18 cellular contexts compared by ENCODE assay signal in genomic region chr3:41317718-41318117, GRCh38.
DNase-seq lines count a peak whose midpoint lies in the region; ATAC-seq and TF ChIP-seq lines count a peak whose summit lies in the region.
"Had no signal": no experiment of that assay in that cellular context is flagged by ENCODE, and none has a peak within 500 bp of the region (broad histone marks: within the 10 kb centered on the region; RNA-seq: fewer than 3 reads in every experiment).

No MANE protein-coding gene starts in this region.

- no peak for ATAC-seq in GM18907 (IDR thresholded peaks at IDR 0.05; ENCODE audit: unreplicated experiment)
- ATAC-seq in body of pancreas = no peak
- ATAC-seq in left ventricle myocardium superior = no peak
- ATAC-seq: left lung; Right ventricle myocardium inferior; stimulated activated naive B cell treated with anti-CD40 and anti-IgM and Interleukin-4, amounts not matched to agents 10 μg/mL and 1 μg/mL and 100 μg/mL, for 72 hours had no signal

- peak overlapping the region; percentile 6 for H3K9ac ChIP-seq in skeletal muscle satellite cell (ENCODE audit: low read depth, low read length)

- H3K9me3 ChIP-seq in skeletal muscle satellite cell (replicated peaks; ENCODE audit: low read length) (no peaks in the 10 kb centered on the region), body of pancreas (no peaks in the 10 kb centered on the region)
- H3K9me3 ChIP-seq: ascending aorta, left lung, sigmoid colon had no signal

- no peak for TF ChIP-seq POLR2A in body of pancreas (IDR thresholded peaks at IDR 0.05)

- H3K27me3 ChIP-seq in skeletal muscle satellite cell (ENCODE audit: control insufficient read depth, insufficient read depth, low read length) (no peaks in the 10 kb centered on the region), body of pancreas (no peaks in the 10 kb centered on the region)
- H3K27me3 ChIP-seq: ascending aorta, left lung, sigmoid colon had no signal

- WGBS in body of pancreas, 2 donors = 42 to 56% methylated on average over 1 of the region's 1 CpG

- DNase-seq in GM03348 (ENCODE audit: low spot score) (peak; percentile 65), RPMI7951 (ENCODE audit: low read depth) (peak; percentile 82), fibroblast of peridontal ligament (ENCODE audit: extremely low read depth) (peak; percentile 28), T-helper 1 cell (no peak), body of pancreas (no peak), left ventricle myocardium superior (no peak)
- DNase-seq: activated CD4-positive, alpha-beta T cell treated with anti-CD3 and anti-CD28 coated beads, Interleukin-2, amount 50 U/mL, for 48 hours; CD4-positive, alpha-beta T cell; endodermal cell; left lung; NCI-H774; sigmoid colon; stimulated activated naive B cell treated with anti-CD40 and anti-IgM and Interleukin-4, amounts not matched to agents 10 μg/mL and 1 μg/mL and 100 μg/mL, for 72 hours had no signal

- no peak overlapping the region for H3K4me3 ChIP-seq in skeletal muscle satellite cell (ENCODE audit: low read length)
- no peak overlapping the region for H3K4me3 ChIP-seq in body of pancreas
- H3K4me3 ChIP-seq: ascending aorta, left lung, sigmoid colon had no signal

- H3K27ac ChIP-seq in body of pancreas = no peak overlapping the region
- H3K27ac ChIP-seq: ascending aorta, HL-60, left lung, sigmoid colon had no signal

- TF ChIP-seq CTCF in body of pancreas (IDR thresholded peaks at IDR 0.05) = no peak

- peaks cover 17% of the 10 kb centered on the region for H3K4me1 ChIP-seq in skeletal muscle satellite cell (ENCODE audit: control insufficient read depth, insufficient read depth, low read length)
- no peaks in the 10 kb centered on the region for H3K4me1 ChIP-seq in body of pancreas
- H3K4me1 ChIP-seq: ascending aorta, left lung, sigmoid colon had no signal

- intact Hi-C loops in body of pancreas (cut with DNase I) (no loop called here), left ventricle myocardium superior (cut with micrococcal nuclease) (no loop called here)

- H3K36me3 ChIP-seq in skeletal muscle satellite cell (ENCODE audit: insufficient read depth, low read length) = no peaks in the 10 kb centered on the region
- no peaks in the 10 kb centered on the region for H3K36me3 ChIP-seq in body of pancreas (replicated peaks in 1 of 2; ENCODE audit: insufficient read depth in 1 of 2, low read depth in 2 of 2)
- H3K36me3 ChIP-seq: ascending aorta, left lung, sigmoid colon had no signal

- H3K4me2 ChIP-seq in skeletal muscle satellite cell (ENCODE audit: low read length) = peak overlapping the region; percentile 17

Comparison
In these comparisons a context has a peak if more than half of its experiments do, and no peak if none do; other contexts are left out.
1. DNase-seq: peak in GM03348 (single experiment), RPMI7951 (single experiment) and fibroblast of peridontal ligament (single experiment); none in T-helper 1 cell (0 of 5), body of pancreas (0 of 4) and left ventricle myocardium superior (single experiment).